20 cellular contexts compared by ENCODE assay signal in genomic region chr14:91613459-91614145, GRCh38.
"Had no signal": no experiment of that assay in that cellular context is flagged by ENCODE, and none has a peak within 500 bp of the region (broad histone marks: within the 10 kb centered on the region; RNA-seq: fewer than 3 reads in every experiment).

No MANE protein-coding gene starts in this region.

- H3K9ac ChIP-seq: parathyroid adenoma had no signal

- H3K9me3 ChIP-seq: ascending aorta, esophagus squamous epithelium had no signal

- H3K27ac Mint-ChIP-seq: activated CD4-positive, alpha-beta T cell treated with anti-CD3 and anti-CD28 coated beads, Interleukin-2, amount 10 ng/mL, durations not matched to agents 7 days and 5 days; activated CD8-positive, alpha-beta T cell treated with anti-CD3 and anti-CD28 coated beads, Interleukin-2, amount 10 ng/mL, durations not matched to agents 7 days and 5 days; immature natural killer cell; natural killer cell; stimulated activated naive B cell treated with anti-CD40 and anti-IgM and Interleukin-4, amounts not matched to agents 10 μg/mL and 1 μg/mL and 100 μg/mL, for 72 hours had no signal

- ATAC-seq: activated CD8-positive, alpha-beta T cell treated with anti-CD3 and anti-CD28 coated beads, Interleukin-2, amount 10 ng/mL, durations not matched to agents 7 days and 5 days; natural killer cell; sciatic nerve; stimulated activated naive B cell treated with anti-CD40 and anti-IgM and Interleukin-4, amounts not matched to agents 10 μg/mL and 1 μg/mL and 100 μg/mL, for 72 hours had no signal

- H3K79me2 ChIP-seq: parathyroid adenoma had no signal

- H3K4me3 ChIP-seq: ascending aorta, esophagus squamous epithelium had no signal

- H3K27ac ChIP-seq: ascending aorta, esophagus squamous epithelium, parathyroid adenoma had no signal

- FAIRE-seq: endothelial cell of umbilical vein had no signal

- DNase-seq: activated CD4-positive, alpha-beta T cell treated with anti-CD3 and anti-CD28 coated beads, Interleukin-2, amount 10 ng/mL, durations not matched to agents 7 days and 5 days; activated CD4-positive, CD25-positive, alpha-beta regulatory T cell; activated CD8-positive, alpha-beta T cell treated with anti-CD3 and anti-CD28 coated beads, Interleukin-2, amount 10 ng/mL, durations not matched to agents 7 days and 5 days; activated effector memory CD4-positive, alpha-beta T cell treated with Interleukin-2 at 50 U/mL for 16 hours; activated naive CD4-positive, alpha-beta T cell treated with anti-CD3 and anti-CD28 coated beads, Interleukin-2, amount 50 U/mL, for 16 hours; activated T-cell treated with anti-CD3 and anti-CD28 coated beads, Interleukin-2, amount 50 U/mL, for 48 hours; dermis blood vessel endothelial cell; effector memory CD4-positive, alpha-beta T cell; esophagus squamous epithelium; immature natural killer cell; kidney glomerular epithelial cell; natural killer cell; stimulated activated CD4-positive, alpha-beta T cell treated with anti-CD3 and anti-CD28 coated beads, Interleukin-4, amount 100 ng/mL, for 4 hours; stimulated activated naive B cell treated with anti-CD40 and anti-IgM and Interleukin-4, amounts not matched to agents 10 μg/mL and 1 μg/mL and 100 μg/mL, for 72 hours; T-helper 1 cell; T-helper 9 cell had no signal

- H2AFZ ChIP-seq: parathyroid adenoma had no signal

- H3K4me1 Mint-ChIP-seq: activated CD4-positive, alpha-beta T cell treated with anti-CD3 and anti-CD28 coated beads, Interleukin-2, amount 10 ng/mL, durations not matched to agents 7 days and 5 days; immature natural killer cell; natural killer cell; stimulated activated naive B cell treated with anti-CD40 and anti-IgM and Interleukin-4, amounts not matched to agents 10 μg/mL and 1 μg/mL and 100 μg/mL, for 72 hours had no signal

- H3K27me3 ChIP-seq: ascending aorta, esophagus squamous epithelium had no signal

- H3K36me3 Mint-ChIP-seq: immature natural killer cell; natural killer cell; stimulated activated naive B cell treated with anti-CD40 and anti-IgM and Interleukin-4, amounts not matched to agents 10 μg/mL and 1 μg/mL and 100 μg/mL, for 72 hours had no signal

- H3K4me3 Mint-ChIP-seq: activated CD4-positive, alpha-beta T cell treated with anti-CD3 and anti-CD28 coated beads, Interleukin-2, amount 10 ng/mL, durations not matched to agents 7 days and 5 days; activated CD8-positive, alpha-beta T cell treated with anti-CD3 and anti-CD28 coated beads, Interleukin-2, amount 10 ng/mL, durations not matched to agents 7 days and 5 days; immature natural killer cell; natural killer cell; stimulated activated naive B cell treated with anti-CD40 and anti-IgM and Interleukin-4, amounts not matched to agents 10 μg/mL and 1 μg/mL and 100 μg/mL, for 72 hours had no signal

- H3K27me3 Mint-ChIP-seq: activated CD4-positive, alpha-beta T cell treated with anti-CD3 and anti-CD28 coated beads, Interleukin-2, amount 10 ng/mL, durations not matched to agents 7 days and 5 days; stimulated activated naive B cell treated with anti-CD40 and anti-IgM and Interleukin-4, amounts not matched to agents 10 μg/mL and 1 μg/mL and 100 μg/mL, for 72 hours had no signal

- H3K4me1 ChIP-seq: ascending aorta, parathyroid adenoma had no signal

- H3K36me3 ChIP-seq: esophagus squamous epithelium had no signal

- H3K9me3 Mint-ChIP-seq: activated CD4-positive, alpha-beta T cell treated with anti-CD3 and anti-CD28 coated beads, Interleukin-2, amount 10 ng/mL, durations not matched to agents 7 days and 5 days; immature natural killer cell; natural killer cell; stimulated activated naive B cell treated with anti-CD40 and anti-IgM and Interleukin-4, amounts not matched to agents 10 μg/mL and 1 μg/mL and 100 μg/mL, for 72 hours had no signal
